In the genomic region with DNA sequence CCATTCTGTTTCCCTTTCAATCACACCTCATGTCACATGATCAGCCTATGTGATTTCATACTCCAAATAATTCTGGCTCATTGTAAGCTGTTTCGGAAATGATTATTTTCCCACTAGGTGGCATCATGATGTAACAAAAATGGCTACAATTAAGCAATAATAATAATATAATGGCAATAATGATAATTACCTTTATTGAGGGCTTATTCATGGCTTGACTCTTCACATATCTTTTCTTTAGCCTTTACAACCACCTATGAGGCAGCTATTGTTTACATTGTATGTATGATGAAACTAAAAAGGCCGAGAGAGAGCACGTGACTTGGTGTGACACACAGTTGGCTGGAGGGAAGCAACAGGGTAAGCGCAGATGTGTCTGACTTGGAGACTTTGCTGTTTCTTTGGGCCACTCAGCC, we compare ENCODE assay signal across 1 cellular context.
TF ChIP-seq lines count a peak whose summit lies in the region.

No MANE protein-coding gene starts in this region.

TF ChIP-seq in HepG2, 621 proteins besides CTCF, POLR2A, EP300 and RAD21:
- peak; percentile 80 for TF ChIP-seq BHLHE40 (IDR thresholded peaks at IDR 0.05; ENCODE audit: low read length)
- TF ChIP-seq, protein P1, sequence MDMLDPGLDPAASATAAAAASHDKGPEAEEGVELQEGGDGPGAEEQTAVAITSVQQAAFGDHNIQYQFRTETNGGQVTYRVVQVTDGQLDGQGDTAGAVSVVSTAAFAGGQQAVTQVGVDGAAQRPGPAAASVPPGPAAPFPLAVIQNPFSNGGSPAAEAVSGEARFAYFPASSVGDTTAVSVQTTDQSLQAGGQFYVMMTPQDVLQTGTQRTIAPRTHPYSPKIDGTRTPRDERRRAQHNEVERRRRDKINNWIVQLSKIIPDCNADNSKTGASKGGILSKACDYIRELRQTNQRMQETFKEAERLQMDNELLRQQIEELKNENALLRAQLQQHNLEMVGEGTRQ (IDR thresholded peaks at IDR 0.05; ENCODE audit: low read depth, low read length): peak; percentile 63
- TF ChIP-seq, protein P1 (CRISPR knock-in tag; IDR thresholded peaks at IDR 0.05; ENCODE audit: borderline replicate concordance): peak; percentile 73; the same call in 1 of the 2 replicates
- TF ChIP-seq RAD51 (IDR thresholded peaks at IDR 0.05; ENCODE audit: borderline replicate concordance): peak; percentile 53; the same call in 1 of the 2 replicates
- TF ChIP-seq FOXA1 (IDR thresholded peaks at IDR 0.05): no peak
- TF ChIP-seq FOXA1 (CRISPR knock-in tag; IDR thresholded peaks at IDR 0.05): 0 out of 2 replicates have a peak, but pooled peaks have one; percentile 12
- TF ChIP-seq, protein P2, sequence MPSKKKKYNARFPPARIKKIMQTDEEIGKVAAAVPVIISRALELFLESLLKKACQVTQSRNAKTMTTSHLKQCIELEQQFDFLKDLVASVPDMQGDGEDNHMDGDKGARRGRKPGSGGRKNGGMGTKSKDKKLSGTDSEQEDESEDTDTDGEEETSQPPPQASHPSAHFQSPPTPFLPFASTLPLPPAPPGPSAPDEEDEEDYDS (CRISPR knock-in tag; IDR thresholded peaks at IDR 0.05): no peak
- TF ChIP-seq KAT7 (CRISPR knock-in tag; IDR thresholded peaks at IDR 0.05; ENCODE audit: borderline replicate concordance): no peak
- TF ChIP-seq TOE1 (CRISPR knock-in tag; IDR thresholded peaks at IDR 0.05): no peak
- TF ChIP-seq ZMYM2 (CRISPR knock-in tag; IDR thresholded peaks at IDR 0.05): no peak
- TF ChIP-seq, protein P3, sequence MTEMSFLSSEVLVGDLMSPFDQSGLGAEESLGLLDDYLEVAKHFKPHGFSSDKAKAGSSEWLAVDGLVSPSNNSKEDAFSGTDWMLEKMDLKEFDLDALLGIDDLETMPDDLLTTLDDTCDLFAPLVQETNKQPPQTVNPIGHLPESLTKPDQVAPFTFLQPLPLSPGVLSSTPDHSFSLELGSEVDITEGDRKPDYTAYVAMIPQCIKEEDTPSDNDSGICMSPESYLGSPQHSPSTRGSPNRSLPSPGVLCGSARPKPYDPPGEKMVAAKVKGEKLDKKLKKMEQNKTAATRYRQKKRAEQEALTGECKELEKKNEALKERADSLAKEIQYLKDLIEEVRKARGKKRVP (CRISPR knock-in tag; IDR thresholded peaks at IDR 0.05): peak in 1 of 2 experiments; percentile 48; a peak in 1 of 4 replicates
- TF ChIP-seq FOSL2 (CRISPR knock-in tag; IDR thresholded peaks at IDR 0.05): 0 out of 2 replicates have a peak, but pooled peaks have one; percentile 13
